1 cellular context compared by ENCODE assay signal in genomic region chr16:81571592-81572230, GRCh38.
TF ChIP-seq lines count a peak whose summit lies in the region.

No MANE protein-coding gene starts in this region.

TF ChIP-seq in H1, 55 proteins besides CTCF, POLR2A, EP300 and RAD21 (continued from another document):
- TF ChIP-seq CHD2 (IDR thresholded peaks at IDR 0.05; ENCODE audit: low read length): no peak
- TF ChIP-seq CREB1 (IDR thresholded peaks at IDR 0.05): no peak
- TF ChIP-seq BRCA1 (IDR thresholded peaks at IDR 0.05; ENCODE audit: low read depth, low read length): no peak
- no peak for TF ChIP-seq GABPA (IDR thresholded peaks at IDR 0.05; ENCODE audit: borderline replicate concordance, insufficient read depth, low read length)
- no peak for TF ChIP-seq TBP (IDR thresholded peaks at IDR 0.05; ENCODE audit: low read depth, low read length)
- TF ChIP-seq GTF2F1 (IDR thresholded peaks at IDR 0.05; ENCODE audit: borderline replicate concordance, low read depth, low read length): no peak
- no peak for TF ChIP-seq FOSL1 (IDR thresholded peaks at IDR 0.05; ENCODE audit: insufficient read depth, low read depth, low read length)
